In the genomic region with DNA sequence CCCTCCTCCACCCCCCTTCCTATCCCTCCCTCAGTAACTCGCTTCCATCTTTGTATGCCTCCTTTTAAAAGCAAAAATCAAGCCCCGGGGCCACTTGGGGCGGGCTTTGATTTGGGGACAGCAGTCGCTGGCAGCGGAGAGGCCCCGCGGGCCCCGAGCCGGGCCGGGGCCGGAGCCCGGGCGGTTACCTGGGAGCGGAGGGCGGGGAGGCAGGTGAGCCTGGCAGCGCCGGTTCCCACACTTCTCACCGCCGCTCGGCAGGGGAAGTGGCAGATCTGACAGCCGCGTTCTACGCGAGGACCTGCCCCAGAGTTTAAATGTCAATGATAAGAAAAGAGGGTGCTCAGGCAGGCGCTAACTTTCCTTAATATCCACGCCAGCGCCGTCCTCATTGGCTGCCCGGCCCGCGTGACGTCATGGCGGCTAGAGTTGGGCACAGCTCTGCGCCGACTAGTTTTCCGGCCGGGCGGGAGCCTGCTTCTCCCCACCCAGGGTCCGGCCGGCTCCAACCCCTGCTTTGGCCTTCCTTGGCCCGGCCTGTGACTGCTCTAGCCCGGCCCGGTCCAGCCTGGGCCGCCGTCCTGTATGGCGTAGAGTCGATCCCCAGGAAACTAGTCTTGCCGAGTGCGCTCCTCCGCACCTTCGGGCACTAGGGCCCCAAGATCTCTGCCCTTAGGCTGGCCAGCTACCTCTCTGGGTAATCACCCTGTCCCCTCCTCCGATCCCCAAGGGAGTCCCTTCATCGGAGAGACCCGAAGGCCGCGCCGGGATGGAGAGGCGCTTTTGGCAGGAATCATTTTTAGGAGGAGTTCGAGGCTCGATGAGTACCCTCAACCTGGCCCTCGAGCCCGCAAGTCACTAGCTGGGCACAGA, we compare ENCODE assay signal across 9 cellular contexts. TPM values are rescaled to one million over a fixed set of nuclear protein-coding genes. Genes with fewer than 3 reads are reported as not detected.
DNase-seq lines count a peak whose midpoint lies in the region; ATAC-seq and TF ChIP-seq lines count a peak whose summit lies in the region.
"Had no signal": no experiment of that assay in that cellular context is flagged by ENCODE, and none has a peak within 500 bp of the region (broad histone marks: within the 10 kb centered on the region; RNA-seq: fewer than 3 reads in every experiment).

No MANE protein-coding gene starts in this region.

- intact Hi-C loops in left ventricle myocardium inferior (cut with micrococcal nuclease) = no loop called here
- intact Hi-C loops in ovary (cut with DNase I) = no loop called here

- no peaks in the 10 kb centered on the region for H3K9me3 Mint-ChIP-seq in progenitor cell of endocrine pancreas (ENCODE audit: low read depth)

- no peak for TF ChIP-seq CTCF in GM10266 (IDR thresholded peaks at IDR 0.05; ENCODE audit: control insufficient read depth, insufficient read depth, low read depth, missing control alignments)
- no peak for TF ChIP-seq CTCF in left ventricle myocardium inferior (IDR thresholded peaks at IDR 0.05; ENCODE audit: borderline replicate concordance)
- TF ChIP-seq CTCF in progenitor cell of endocrine pancreas (IDR thresholded peaks at IDR 0.05; ENCODE audit: unreplicated experiment) = no peak
- no peak for TF ChIP-seq CTCF in ovary (IDR thresholded peaks at IDR 0.05)

- no peak overlapping the region for H3K27ac ChIP-seq in left ventricle myocardium inferior (replicated peaks)
- H3K27ac ChIP-seq in ovary = no peak overlapping the region

- peaks cover 2% of the 10 kb centered on the region for H3K36me3 Mint-ChIP-seq in T-helper 17 cell (ENCODE audit: low read depth)
- no peaks in the 10 kb centered on the region for H3K36me3 Mint-ChIP-seq in progenitor cell of endocrine pancreas (ENCODE audit: insufficient read depth)

- peaks cover 64% of the 10 kb centered on the region for H3K4me1 ChIP-seq in left ventricle myocardium inferior
- H3K4me1 ChIP-seq in ovary (ENCODE audit: insufficient read depth) = peaks cover 5% of the 10 kb centered on the region

- H3K27ac Mint-ChIP-seq in T-helper 17 cell = peak overlapping the region; percentile 49
- no peak overlapping the region for H3K27ac Mint-ChIP-seq in progenitor cell of endocrine pancreas

- H3K36me3 ChIP-seq in left ventricle myocardium inferior = no peaks in the 10 kb centered on the region
- H3K36me3 ChIP-seq in ovary = no peaks in the 10 kb centered on the region

- ATAC-seq in T-helper 17 cell = peak; percentile 19

- H3K4me1 Mint-ChIP-seq in T-helper 17 cell (peaks cover 14% of the 10 kb centered on the region), progenitor cell of endocrine pancreas (ENCODE audit: low read depth) (peaks cover 5% of the 10 kb centered on the region)

- H3K27me3 Mint-ChIP-seq in T-helper 17 cell (peaks cover 68% of the 10 kb centered on the region), progenitor cell of endocrine pancreas (peaks cover 85% of the 10 kb centered on the region)

- H3K4me3 ChIP-seq in left ventricle myocardium inferior = peak overlapping the region; percentile 56
- H3K4me3 ChIP-seq in ovary = no peak overlapping the region

- H3K27me3 ChIP-seq in left ventricle myocardium inferior (ENCODE audit: low read depth) (peaks cover 100% of the 10 kb centered on the region), ovary (peaks cover 14% of the 10 kb centered on the region)

- WGBS in ovary, 3 donors = 4 to 6% (median 6%) methylated on average over 57 to 62 of the region's 62 CpGs

- no peak for TF ChIP-seq EP300 in ovary (IDR thresholded peaks at IDR 0.05)

- TF ChIP-seq POLR2A in ovary (IDR thresholded peaks at IDR 0.05) = no peak

- H3K9me3 ChIP-seq in T-helper 17 cell (ENCODE audit: control insufficient read depth, low read length, poor library complexity, severe bottlenecking) = peaks cover 8% of the 10 kb centered on the region
- no peaks in the 10 kb centered on the region for H3K9me3 ChIP-seq in left ventricle myocardium inferior (replicated peaks)
- no peaks in the 10 kb centered on the region for H3K9me3 ChIP-seq in ovary

- DNase-seq in GM10266 (ENCODE audit: extremely low spot score) (peak; percentile 45), T-helper 17 cell (no peak), left ventricle myocardium inferior (no peak), progenitor cell of endocrine pancreas (ENCODE audit: low spot score, unreplicated experiment) (no peak), HUDEP-2 (lab: John Stamatoyannopoulos, UW; ENCODE audit: unreplicated experiment in 76 of 76) (no peak), ovary (no peak), foreskin melanocyte (no peak), NCI-H524 (lab: John Stamatoyannopoulos, UW) (no peak)

- H3K4me3 Mint-ChIP-seq in T-helper 17 cell = peak overlapping the region; percentile 85
- peak overlapping the region; percentile 47 for H3K4me3 Mint-ChIP-seq in progenitor cell of endocrine pancreas (ENCODE audit: low read depth)

RNA-seq across cellular contexts. Expression of gene PAX6, which starts 6.7 kb away (rescaled TPM):
- not detected for total RNA-seq in T-helper 17 cell
- not detected for total RNA-seq in left ventricle myocardium inferior
- total RNA-seq in progenitor cell of endocrine pancreas = 7.5 and 7.6 TPM in 2 replicates
- total RNA-seq in ovary = not detected
- not detected for polyA plus RNA-seq in ovary
- total RNA-seq: HT-29 had no signal
